ENCODE assay signal across 15 cellular contexts in genomic region chr6:110345025-110345424, GRCh38. TPM values are rescaled to one million over a fixed set of nuclear protein-coding genes. Genes with fewer than 3 reads are reported as not detected.
DNase-seq lines count a peak whose midpoint lies in the region; ATAC-seq and TF ChIP-seq lines count a peak whose summit lies in the region.
"Had no signal": no experiment of that assay in that cellular context is flagged by ENCODE, and none has a peak within 500 bp of the region (broad histone marks: within the 10 kb centered on the region; RNA-seq: fewer than 3 reads in every experiment).

No MANE protein-coding gene starts in this region.

- H3K4me3 Mint-ChIP-seq in activated B cell treated with CpG ODN at 0.5 μM for 24 hours: no peak overlapping the region
- H3K4me3 Mint-ChIP-seq in stimulated activated naive B cell treated with anti-CD40 and anti-IgM and Interleukin-4, amounts not matched to agents 10 μg/mL and 1 μg/mL and 100 μg/mL, for 72 hours: no peak overlapping the region
- H3K4me3 Mint-ChIP-seq: CD8-positive, alpha-beta memory T cell; GM23338 had no signal

- DNase-seq in KBM-7 (peak; percentile 40), NAMALWA (ENCODE audit: low spot score) (peak; percentile 3), activated B cell treated with CpG ODN at 0.5 μM for 24 hours (no peak), NCI-H748 treated with DMSO at 0.1 percent for 48 hours (lab: John Stamatoyannopoulos, UW) (no peak)
- DNase-seq in stimulated activated naive B cell treated with anti-CD40 and anti-IgM and Interleukin-4, amounts not matched to agents 10 μg/mL and 1 μg/mL and 100 μg/mL, for 72 hours: no peak
- DNase-seq: Caco-2; CD8-positive, alpha-beta memory T cell; DND-41; GDM1; H7 had no signal

- POLR2A ChIA-PET in activated B cell treated with CpG ODN at 0.5 μM for 24 hours (lab: Charles Lee): no interaction called here

- H3K4me1 Mint-ChIP-seq in activated B cell treated with CpG ODN at 0.5 μM for 24 hours: peaks cover 12% of the 10 kb centered on the region
- H3K4me1 Mint-ChIP-seq in stimulated activated naive B cell treated with anti-CD40 and anti-IgM and Interleukin-4, amounts not matched to agents 10 μg/mL and 1 μg/mL and 100 μg/mL, for 72 hours: peaks cover 10 to 17% of the 10 kb centered on the region in 2 donors
- H3K4me1 Mint-ChIP-seq: CD8-positive, alpha-beta memory T cell had no signal

- intact Hi-C loops in activated B cell treated with CpG ODN at 0.5 μM for 24 hours (cut with micrococcal nuclease): no loop called here

- no peaks in the 10 kb centered on the region for H3K27me3 Mint-ChIP-seq in activated B cell treated with CpG ODN at 0.5 μM for 24 hours
- no peaks in the 10 kb centered on the region for H3K27me3 Mint-ChIP-seq in stimulated activated naive B cell treated with anti-CD40 and anti-IgM and Interleukin-4, amounts not matched to agents 10 μg/mL and 1 μg/mL and 100 μg/mL, for 72 hours

- peaks cover 11% of the 10 kb centered on the region for H3K9me3 Mint-ChIP-seq in activated B cell treated with CpG ODN at 0.5 μM for 24 hours
- H3K9me3 Mint-ChIP-seq in stimulated activated naive B cell treated with anti-CD40 and anti-IgM and Interleukin-4, amounts not matched to agents 10 μg/mL and 1 μg/mL and 100 μg/mL, for 72 hours: peaks cover 0 to 6% of the 10 kb centered on the region in 2 donors
- H3K9me3 Mint-ChIP-seq: CD8-positive, alpha-beta memory T cell; GM23338 had no signal

- ATAC-seq in activated B cell treated with CpG ODN at 0.5 μM for 24 hours (ENCODE audit: low read depth): peak; percentile 14
- ATAC-seq in stimulated activated naive B cell treated with anti-CD40 and anti-IgM and Interleukin-4, amounts not matched to agents 10 μg/mL and 1 μg/mL and 100 μg/mL, for 72 hours (replicated peaks): peak; percentile 79 to 81
- ATAC-seq in GM21717 (IDR thresholded peaks at IDR 0.05; ENCODE audit: unreplicated experiment): no peak
- ATAC-seq in HG03439 (IDR thresholded peaks at IDR 0.05; ENCODE audit: unreplicated experiment): no peak
- ATAC-seq: A549, GM23338, HepG2 had no signal

- CTCF ChIA-PET in activated B cell treated with CpG ODN at 0.5 μM for 24 hours (lab: Charles Lee): no interaction called here

- no peaks in the 10 kb centered on the region for H3K36me3 Mint-ChIP-seq in activated B cell treated with CpG ODN at 0.5 μM for 24 hours (ENCODE audit: low read depth)
- H3K36me3 Mint-ChIP-seq in stimulated activated naive B cell treated with anti-CD40 and anti-IgM and Interleukin-4, amounts not matched to agents 10 μg/mL and 1 μg/mL and 100 μg/mL, for 72 hours: no peaks in the 10 kb centered on the region
- H3K36me3 Mint-ChIP-seq: CD8-positive, alpha-beta memory T cell had no signal

- H3K27ac Mint-ChIP-seq in activated B cell treated with CpG ODN at 0.5 μM for 24 hours: no peak overlapping the region
- no peak overlapping the region for H3K27ac Mint-ChIP-seq in stimulated activated naive B cell treated with anti-CD40 and anti-IgM and Interleukin-4, amounts not matched to agents 10 μg/mL and 1 μg/mL and 100 μg/mL, for 72 hours
- H3K27ac Mint-ChIP-seq: CD8-positive, alpha-beta memory T cell; GM23338 had no signal

- in situ Hi-C loops in KBM-7 (cut with MboI; ENCODE audit: low pct_unique_long_range_greater_than_20kb, low sequenced_read_pairs): no loop called here

- TF ChIP-seq CTCF in activated B cell treated with CpG ODN at 0.5 μM for 24 hours (IDR thresholded peaks at IDR 0.05): no peak

RNA-seq across cellular contexts. Expression of gene METTL24, which starts 13.1 kb away (rescaled TPM):
- not detected in 2 replicates for total RNA-seq in activated B cell treated with CpG ODN at 0.5 μM for 24 hours
- total RNA-seq: Caco-2, HepG2 had no signal

Comparison
In these comparisons a context has a peak if more than half of its experiments do, and no peak if none do; other contexts are left out.
1. DNase-seq: peak in KBM-7 (single experiment) and NAMALWA (single experiment); none in activated B cell treated with CpG ODN at 0.5 μM for 24 hours (single experiment), stimulated activated naive B cell treated with anti-CD40 and anti-IgM and Interleukin-4, amounts not matched to agents 10 μg/mL and 1 μg/mL and 100 μg/mL, for 72 hours (single experiment) and NCI-H748 treated with DMSO at 0.1 percent for 48 hours (single experiment).
2. ATAC-seq: peak in activated B cell treated with CpG ODN at 0.5 μM for 24 hours (single experiment) and stimulated activated naive B cell treated with anti-CD40 and anti-IgM and Interleukin-4, amounts not matched to agents 10 μg/mL and 1 μg/mL and 100 μg/mL, for 72 hours (2 of 2); none in GM21717 (single experiment) and HG03439 (single experiment).